Comparison of ENCODE assay signal across 8 cellular contexts in genomic region chr7:33128990-33129805, GRCh38. TPM values are rescaled to one million over a fixed set of nuclear protein-coding genes. Genes with fewer than 3 reads are reported as not detected.
A peak's percentile ranks its signal among the peaks of the same experiment; 100 is the strongest.
DNase-seq lines count a peak whose midpoint lies in the region; ATAC-seq and TF ChIP-seq lines count a peak whose summit lies in the region.

TSS of gene BBS9 (plus strand) at chr7:33129564. CDS start at chr7:33146253, 16,689 bp downstream.

- H3K4me3 Mint-ChIP-seq in T-helper 1 cell treated with Interleukin-12 subunit alpha and Interleukin-12 subunit beta and Interleukin-4 antibody, amounts not matched to agents 30 μg/mL and 1 μg/mL, for 36 hours = peak within 1 kb of the TSS; percentile 91

- H3K36me3 ChIP-seq in right atrium auricular region (no peaks in the 10 kb centered on the region), prostate gland (no peaks in the 10 kb centered on the region)

- intact Hi-C loops in prostate gland (cut with DNase I) = no loop called here

- H3K4me1 ChIP-seq in right atrium auricular region (peaks cover 0 to 15% of the 10 kb centered on the region in 2 donors), prostate gland (replicated peaks) (no peaks in the 10 kb centered on the region)

- H3K27ac Mint-ChIP-seq in T-helper 1 cell treated with Interleukin-12 subunit alpha and Interleukin-12 subunit beta and Interleukin-4 antibody, amounts not matched to agents 30 μg/mL and 1 μg/mL, for 36 hours = peak within 1 kb of the TSS; percentile 86

- H3K9me3 ChIP-seq in right atrium auricular region (no peaks in the 10 kb centered on the region), prostate gland (no peaks in the 10 kb centered on the region)

- H3K27ac ChIP-seq in right atrium auricular region = peak within 1 kb of the TSS; percentile 83 to 86
- H3K27ac ChIP-seq in prostate gland = peak within 1 kb of the TSS; percentile 89 to 92

- peaks cover 11% of the 10 kb centered on the region for H3K4me1 Mint-ChIP-seq in T-helper 1 cell treated with Interleukin-12 subunit alpha and Interleukin-12 subunit beta and Interleukin-4 antibody, amounts not matched to agents 30 μg/mL and 1 μg/mL, for 36 hours (ENCODE audit: low read depth)

- H3K27me3 Mint-ChIP-seq in T-helper 1 cell treated with Interleukin-12 subunit alpha and Interleukin-12 subunit beta and Interleukin-4 antibody, amounts not matched to agents 30 μg/mL and 1 μg/mL, for 36 hours (ENCODE audit: low read depth) = no peaks in the 10 kb centered on the region

- ATAC-seq in GM18499 (IDR thresholded peaks at IDR 0.05; ENCODE audit: insufficient read depth, unreplicated experiment) (peak; percentile 99), HG02938 (IDR thresholded peaks at IDR 0.05; ENCODE audit: unreplicated experiment) (peak; percentile 99)

- H3K36me3 Mint-ChIP-seq in T-helper 1 cell treated with Interleukin-12 subunit alpha and Interleukin-12 subunit beta and Interleukin-4 antibody, amounts not matched to agents 30 μg/mL and 1 μg/mL, for 36 hours (ENCODE audit: low read depth) = no peaks in the 10 kb centered on the region

- WGBS in prostate gland = under 1% methylated on average over 56 of the region's 57 CpGs

- H3K4me3 ChIP-seq in right atrium auricular region = peak within 1 kb of the TSS; percentile 61 to 74
- H3K4me3 ChIP-seq in prostate gland = peak within 1 kb of the TSS; percentile 68 to 80

- H3K27me3 ChIP-seq in right atrium auricular region (no peaks in the 10 kb centered on the region), prostate gland (replicated peaks; ENCODE audit: insufficient read depth) (no peaks in the 10 kb centered on the region)

- H3K9me3 Mint-ChIP-seq in T-helper 1 cell treated with Interleukin-12 subunit alpha and Interleukin-12 subunit beta and Interleukin-4 antibody, amounts not matched to agents 30 μg/mL and 1 μg/mL, for 36 hours = no peaks in the 10 kb centered on the region

- TF ChIP-seq POLR2A in prostate gland (IDR thresholded peaks at IDR 0.05) = peak; percentile 24

- peak; percentile 92 for DNase-seq in NCI-H1694 treated with DMSO at 0.1 percent for 48 hours (lab: John Stamatoyannopoulos, UW)
- peak; percentile 68 to 99 (median 96) for DNase-seq in anterior cingulate cortex (lab: John Stamatoyannopoulos, UW)
- peak; percentile 94 for DNase-seq in right atrium auricular region (ENCODE audit: low spot score)
- peak; percentile 90 for DNase-seq in prostate gland (ENCODE audit: low spot score)
- DNase-seq in ureter (ENCODE audit: low spot score) = peak; percentile 94

- TF ChIP-seq CTCF in right atrium auricular region (IDR thresholded peaks at IDR 0.05) (no peak), prostate gland (IDR thresholded peaks at IDR 0.05) (peak in 1 of 4 experiments; percentile 12)

RNA-seq across cellular contexts. Expression of gene BBS9, which starts in this region (rescaled TPM):
- total RNA-seq in right atrium auricular region (10 to 100 TPM; 13.3 to 13.8 TPM), prostate gland (10 to 100 TPM; 19.6 to 36.8 TPM), ureter (22.7 TPM)

Comparison
In these comparisons a context has a peak if more than half of its experiments do, and no peak if none do; other contexts are left out.
1. Peak in every context shown above with its lines: DNase-seq, ATAC-seq, H3K4me3 ChIP-seq and H3K27ac ChIP-seq.